8 cellular contexts compared by ENCODE assay signal in the genomic region with DNA sequence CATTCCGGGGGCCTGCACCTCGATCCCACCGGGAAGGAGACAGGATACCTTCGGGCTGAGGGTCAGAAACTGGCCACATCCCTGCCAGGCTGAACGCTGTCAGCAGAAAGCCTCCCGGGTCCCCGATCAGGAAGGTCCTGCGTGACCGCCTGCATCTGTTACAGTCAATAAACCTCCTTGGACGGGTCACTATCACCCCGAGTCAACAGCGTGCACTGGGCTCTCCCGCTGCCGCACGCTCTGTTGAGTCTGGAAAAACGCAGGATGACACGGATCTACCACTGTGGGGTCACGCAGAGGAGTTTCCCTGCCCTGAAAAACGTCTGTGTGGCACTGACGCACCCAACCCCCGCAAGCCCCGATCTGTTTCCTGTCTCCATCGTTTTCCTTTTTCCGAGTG.
DNase-seq lines count a peak whose midpoint lies in the region; ATAC-seq lines count a peak whose summit lies in the region.

No MANE protein-coding gene starts in this region.

- H3K4me3 Mint-ChIP-seq in activated naive CD4-positive, alpha-beta T cell treated with anti-CD3 and anti-CD28 coated beads, Interleukin-2, amount 10 ng/mL, durations not matched to agents 7 days and 5 days = peak overlapping the region; percentile 81
- peak overlapping the region; percentile 86 for H3K4me3 Mint-ChIP-seq in activated naive CD8-positive, alpha-beta T cell
- H3K4me3 Mint-ChIP-seq in stimulated activated naive B cell treated with anti-CD40 and anti-IgM and Interleukin-4, amounts not matched to agents 10 μg/mL and 1 μg/mL and 100 μg/mL, for 72 hours = peak overlapping the region; percentile 83 to 84

- H3K4me1 Mint-ChIP-seq in activated naive CD4-positive, alpha-beta T cell treated with anti-CD3 and anti-CD28 coated beads, Interleukin-2, amount 10 ng/mL, durations not matched to agents 7 days and 5 days = peaks cover 48% of the 10 kb centered on the region
- H3K4me1 Mint-ChIP-seq in activated naive CD8-positive, alpha-beta T cell (ENCODE audit: low read depth) = peaks cover 38% of the 10 kb centered on the region
- peaks cover 31 to 41% of the 10 kb centered on the region in 2 donors for H3K4me1 Mint-ChIP-seq in stimulated activated naive B cell treated with anti-CD40 and anti-IgM and Interleukin-4, amounts not matched to agents 10 μg/mL and 1 μg/mL and 100 μg/mL, for 72 hours

- peaks cover 9% of the 10 kb centered on the region for H3K36me3 Mint-ChIP-seq in activated naive CD4-positive, alpha-beta T cell treated with anti-CD3 and anti-CD28 coated beads, Interleukin-2, amount 10 ng/mL, durations not matched to agents 7 days and 5 days
- peaks cover 2% of the 10 kb centered on the region for H3K36me3 Mint-ChIP-seq in activated naive CD8-positive, alpha-beta T cell
- H3K36me3 Mint-ChIP-seq in stimulated activated naive B cell treated with anti-CD40 and anti-IgM and Interleukin-4, amounts not matched to agents 10 μg/mL and 1 μg/mL and 100 μg/mL, for 72 hours = peaks cover 10 to 14% of the 10 kb centered on the region in 2 donors

- CTCF ChIA-PET in activated naive CD4-positive, alpha-beta T cell treated with anti-CD3 and anti-CD28 coated beads, Interleukin-2, amount 10 ng/mL, durations not matched to agents 7 days and 5 days (lab: Charles Lee) = no interaction called here

- no peak overlapping the region for H3K27ac Mint-ChIP-seq in activated naive CD4-positive, alpha-beta T cell treated with anti-CD3 and anti-CD28 coated beads, Interleukin-2, amount 10 ng/mL, durations not matched to agents 7 days and 5 days
- peak overlapping the region; percentile 43 for H3K27ac Mint-ChIP-seq in activated naive CD8-positive, alpha-beta T cell
- peak overlapping the region; percentile 14 for H3K27ac Mint-ChIP-seq in stimulated activated naive B cell treated with anti-CD40 and anti-IgM and Interleukin-4, amounts not matched to agents 10 μg/mL and 1 μg/mL and 100 μg/mL, for 72 hours

- no peak for ATAC-seq in stimulated activated naive B cell treated with anti-CD40 and anti-IgM and Interleukin-4, amounts not matched to agents 10 μg/mL and 1 μg/mL and 100 μg/mL, for 72 hours (replicated peaks)
- ATAC-seq in HG03469 (IDR thresholded peaks at IDR 0.05; ENCODE audit: unreplicated experiment) = no peak

- DNase-seq in activated naive CD4-positive, alpha-beta T cell treated with anti-CD3 and anti-CD28 coated beads, Interleukin-2, amount 10 ng/mL, durations not matched to agents 7 days and 5 days = no peak
- no peak for DNase-seq in activated naive CD4-positive, alpha-beta T cell treated with Interleukin-2 at 50 U/mL for 16 hours
- DNase-seq in iris pigment epithelial cell (ENCODE audit: low read depth) (peak; percentile 15), SKM-1 treated with dmso at 0.1 percent for 144 hours (lab: John Stamatoyannopoulos, UW; ENCODE audit: unreplicated experiment) (no peak), T-helper 9 cell (no peak)
- DNase-seq in stimulated activated naive B cell treated with anti-CD40 and anti-IgM and Interleukin-4, amounts not matched to agents 10 μg/mL and 1 μg/mL and 100 μg/mL, for 72 hours = no peak

- peaks cover 65% of the 10 kb centered on the region for H3K27me3 Mint-ChIP-seq in activated naive CD4-positive, alpha-beta T cell treated with anti-CD3 and anti-CD28 coated beads, Interleukin-2, amount 10 ng/mL, durations not matched to agents 7 days and 5 days
- peaks cover 16% of the 10 kb centered on the region for H3K27me3 Mint-ChIP-seq in activated naive CD8-positive, alpha-beta T cell
- H3K27me3 Mint-ChIP-seq in stimulated activated naive B cell treated with anti-CD40 and anti-IgM and Interleukin-4, amounts not matched to agents 10 μg/mL and 1 μg/mL and 100 μg/mL, for 72 hours = peaks cover 36 to 45% of the 10 kb centered on the region in 2 donors

- no peaks in the 10 kb centered on the region for H3K9me3 Mint-ChIP-seq in activated naive CD4-positive, alpha-beta T cell treated with anti-CD3 and anti-CD28 coated beads, Interleukin-2, amount 10 ng/mL, durations not matched to agents 7 days and 5 days
- H3K9me3 Mint-ChIP-seq in activated naive CD8-positive, alpha-beta T cell (ENCODE audit: low read depth) = no peaks in the 10 kb centered on the region
- no peaks in the 10 kb centered on the region for H3K9me3 Mint-ChIP-seq in stimulated activated naive B cell treated with anti-CD40 and anti-IgM and Interleukin-4, amounts not matched to agents 10 μg/mL and 1 μg/mL and 100 μg/mL, for 72 hours
